ENCODE assay signal across 17 cellular contexts in the genomic region with DNA sequence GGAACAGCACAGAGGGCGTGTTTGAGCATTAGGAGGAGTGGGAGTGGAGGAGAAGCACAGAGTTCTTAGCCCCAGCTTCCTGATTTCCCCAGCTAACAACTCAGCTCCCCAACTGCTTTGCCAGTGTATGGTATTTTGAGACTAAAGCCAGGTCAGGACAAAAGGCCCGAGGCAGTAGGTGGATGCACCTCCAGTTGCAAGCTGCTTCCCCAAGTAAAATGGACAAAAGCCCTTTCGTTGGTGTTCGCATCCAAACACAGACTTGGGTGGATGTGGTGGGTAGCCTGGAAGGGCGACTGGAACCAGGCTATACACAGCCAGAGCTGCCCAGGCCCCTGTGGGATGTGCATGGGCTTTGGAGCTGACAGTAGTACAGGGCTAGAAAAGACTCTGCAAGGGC. TPM values are rescaled to one million over a fixed set of nuclear protein-coding genes. Genes with fewer than 3 reads are reported as not detected.
DNase-seq lines count a peak whose midpoint lies in the region; ATAC-seq and TF ChIP-seq lines count a peak whose summit lies in the region.
"Had no signal": no experiment of that assay in that cellular context is flagged by ENCODE, and none has a peak within 500 bp of the region (broad histone marks: within the 10 kb centered on the region; RNA-seq: fewer than 3 reads in every experiment).

No MANE protein-coding gene starts in this region.

- H3K36me3 ChIP-seq in transverse colon: no peaks in the 10 kb centered on the region
- H3K36me3 ChIP-seq in lower lobe of right lung: no peaks in the 10 kb centered on the region
- H3K36me3 ChIP-seq: BE2C had no signal

- peaks cover 2% of the 10 kb centered on the region for H3K36me3 Mint-ChIP-seq in effector memory CD8-positive, alpha-beta T cell (ENCODE audit: insufficient read depth)
- H3K36me3 Mint-ChIP-seq: CD4-positive, alpha-beta memory T cell had no signal

- DNase-seq in activated effector memory CD4-positive, alpha-beta T cell treated with anti-CD3 and anti-CD28 coated beads, Interleukin-2, amount 50 U/mL, for 16 hours: peak; percentile 36
- no peak for DNase-seq in activated effector memory CD4-positive, alpha-beta T cell treated with Interleukin-2 at 50 U/mL for 16 hours
- DNase-seq in ecto neural progenitor cell (ENCODE audit: low spot score): peak; percentile 30
- DNase-seq in posterior vena cava (ENCODE audit: low spot score): peak; percentile 41
- peak; percentile 1 for DNase-seq in transverse colon
- DNase-seq in effector memory CD8-positive, alpha-beta T cell: no peak
- no peak for DNase-seq in lower lobe of right lung
- DNase-seq in GM19240 (ENCODE audit: insufficient read length, low spot score): no peak
- DNase-seq: BE2C; CD4-positive, alpha-beta memory T cell; DMS79; H7 had no signal

- TF ChIP-seq EP300 in transverse colon (IDR thresholded peaks at IDR 0.05; ENCODE audit: low read depth): no peak

- 86% methylated on average over 5 of the region's 5 CpGs; no CpG with 5 or more reads in 1 of the 2 donors for WGBS in transverse colon (ENCODE audit: low coverage in 1 of 2), 2 donors

- H3K27ac ChIP-seq in transverse colon (no peak overlapping the region), lower lobe of right lung (no peak overlapping the region)
- H3K27ac ChIP-seq: C4-2B had no signal

- TF ChIP-seq POLR2A in transverse colon (IDR thresholded peaks at IDR 0.05): no peak

- H3K4me1 ChIP-seq in transverse colon: peaks cover 5 to 16% (median 15%) of the 10 kb centered on the region in 4 donors
- no peaks in the 10 kb centered on the region for H3K4me1 ChIP-seq in lower lobe of right lung

- H3K9me3 ChIP-seq in transverse colon (no peaks in the 10 kb centered on the region), lower lobe of right lung (no peaks in the 10 kb centered on the region)
- H3K9me3 ChIP-seq: BE2C had no signal

- no peak overlapping the region for H3K4me3 Mint-ChIP-seq in effector memory CD8-positive, alpha-beta T cell
- H3K4me3 Mint-ChIP-seq: CD4-positive, alpha-beta memory T cell; GM23338 had no signal

- TF ChIP-seq CTCF in transverse colon (IDR thresholded peaks at IDR 0.05): no peak
- no peak for TF ChIP-seq CTCF in lower lobe of right lung (IDR thresholded peaks at IDR 0.05)

- H3K27me3 ChIP-seq in transverse colon: no peaks in the 10 kb centered on the region
- no peaks in the 10 kb centered on the region for H3K27me3 ChIP-seq in lower lobe of right lung (ENCODE audit: low read depth)
- H3K27me3 ChIP-seq: BE2C had no signal

- no peaks in the 10 kb centered on the region for H3K9me3 Mint-ChIP-seq in effector memory CD8-positive, alpha-beta T cell
- H3K9me3 Mint-ChIP-seq: CD4-positive, alpha-beta memory T cell; GM23338 had no signal

- in situ Hi-C loops in transverse colon (cut with MboI; ENCODE audit: low pct_ligation_motif_present in 1 of 4, low pct_unique_long_range_greater_than_20kb in 1 of 4, low sequenced_read_pairs in 3 of 4): no loop called here

- H3K27ac Mint-ChIP-seq in effector memory CD8-positive, alpha-beta T cell: no peak overlapping the region
- H3K27ac Mint-ChIP-seq: GM23338 had no signal

- H3K4me1 Mint-ChIP-seq in effector memory CD8-positive, alpha-beta T cell (ENCODE audit: low read depth in 2 of 2): no peaks in the 10 kb centered on the region

- H3K4me3 ChIP-seq in transverse colon (no peak overlapping the region), lower lobe of right lung (no peak overlapping the region)
- H3K4me3 ChIP-seq: GM12878, GM23338 had no signal

- ATAC-seq in effector memory CD8-positive, alpha-beta T cell (replicated peaks): no peak
- no peak for ATAC-seq in lower lobe of right lung
- ATAC-seq: GM12878, GM23338, HepG2 had no signal

- intact Hi-C loops in posterior vena cava (cut with DNase I) (no loop called here), transverse colon (cut with DNase I; ENCODE audit: low total_unique reads) (no loop called here), lower lobe of right lung (cut with DNase I) (loop anchor here (10.0 kb wide), 1 partner anchor 80 kb away; no protein-coding TSS in a partner anchor)

- H3K27me3 Mint-ChIP-seq in effector memory CD8-positive, alpha-beta T cell: peaks cover 11 to 24% of the 10 kb centered on the region in 2 donors
- H3K27me3 Mint-ChIP-seq: CD4-positive, alpha-beta memory T cell had no signal

RNA-seq across cellular contexts. Expression of a gene that starts 12.3 kb away (rescaled TPM):
- 10 to 100 TPM; 21.3 to 22.5 TPM for total RNA-seq in posterior vena cava
- 10 to 100 TPM; 16.9 to 55.4 (median 35.5) TPM for total RNA-seq in transverse colon
- 35.0 TPM for total RNA-seq in lower lobe of right lung

RNA-seq across cellular contexts. Expression of a gene that starts 36.2 kb away (rescaled TPM):
- total RNA-seq in posterior vena cava (not detected), transverse colon (under 1 TPM in 1 of 4 donors, not detected in 3; 0.32 TPM), lower lobe of right lung (1.1 TPM)
- total RNA-seq: CD4-positive, alpha-beta memory T cell; G401; GM23338; H7; HepG2 had no signal

Comparison
In these comparisons a context has a peak if more than half of its experiments do, and no peak if none do; other contexts are left out.
1. DNase-seq: peak in activated effector memory CD4-positive, alpha-beta T cell treated with anti-CD3 and anti-CD28 coated beads, Interleukin-2, amount 50 U/mL, for 16 hours (single experiment), ecto neural progenitor cell (single experiment), posterior vena cava (single experiment) and transverse colon (single experiment); none in activated effector memory CD4-positive, alpha-beta T cell treated with Interleukin-2 at 50 U/mL for 16 hours (single experiment), effector memory CD8-positive, alpha-beta T cell (0 of 3), lower lobe of right lung (single experiment) and GM19240 (single experiment).